Comparison of ENCODE assay signal across 8 cellular contexts in genomic region chr21:43361127-43361492, GRCh38.
DNase-seq lines count a peak whose midpoint lies in the region; ATAC-seq and TF ChIP-seq lines count a peak whose summit lies in the region.

No MANE protein-coding gene starts in this region.

- H3K27me3 Mint-ChIP-seq in CD4-positive, alpha-beta T cell: no peaks in the 10 kb centered on the region
- H3K27me3 Mint-ChIP-seq in naive B cell: peaks cover 0 to 4% (median 0%) of the 10 kb centered on the region in 3 donors

- peak overlapping the region; percentile 76 for H3K4me3 Mint-ChIP-seq in CD4-positive, alpha-beta T cell
- H3K4me3 Mint-ChIP-seq in naive B cell: peak overlapping the region; percentile 67 to 93 (median 86)

- no peak for TF ChIP-seq POLR2A in breast epithelium (IDR thresholded peaks at IDR 0.05)

- H3K4me1 Mint-ChIP-seq in CD4-positive, alpha-beta T cell (ENCODE audit: low read depth): peaks cover 24% of the 10 kb centered on the region
- peaks cover 33 to 57% (median 45%) of the 10 kb centered on the region in 3 donors for H3K4me1 Mint-ChIP-seq in naive B cell

- no peak for ATAC-seq in CD4-positive, alpha-beta T cell (ENCODE audit: poor library complexity)
- ATAC-seq in naive B cell (ENCODE audit: low read depth in 2 of 2) (peak in 1 of 2 donors; percentile 4), HG02798 (IDR thresholded peaks at IDR 0.05; ENCODE audit: poor library complexity, unreplicated experiment) (no peak)

- no peak for TF ChIP-seq CTCF in CD4-positive, alpha-beta T cell (IDR thresholded peaks at IDR 0.05)
- TF ChIP-seq CTCF in breast epithelium (IDR thresholded peaks at IDR 0.05): no peak

- POLR2A ChIA-PET in CD4-positive, alpha-beta T cell (lab: Charles Lee): no interaction called here

- peak overlapping the region; percentile 94 for H3K27ac Mint-ChIP-seq in CD4-positive, alpha-beta T cell
- peak overlapping the region; percentile 96 to 100 (median 100) for H3K27ac Mint-ChIP-seq in naive B cell

- no peaks in the 10 kb centered on the region for H3K27me3 ChIP-seq in CD4-positive, alpha-beta T cell (ENCODE audit: control insufficient read depth, insufficient read depth, low read length)
- H3K27me3 ChIP-seq in breast epithelium: peaks cover 0 to 3% of the 10 kb centered on the region in 2 donors

- H3K36me3 Mint-ChIP-seq in CD4-positive, alpha-beta T cell (ENCODE audit: low read depth): no peaks in the 10 kb centered on the region
- no peaks in the 10 kb centered on the region for H3K36me3 Mint-ChIP-seq in naive B cell

- no peaks in the 10 kb centered on the region for H3K9me3 Mint-ChIP-seq in CD4-positive, alpha-beta T cell
- H3K9me3 Mint-ChIP-seq in naive B cell: no peaks in the 10 kb centered on the region

- no peaks in the 10 kb centered on the region for H3K9me3 ChIP-seq in CD4-positive, alpha-beta T cell (ENCODE audit: control insufficient read depth, low read length)
- H3K9me3 ChIP-seq in breast epithelium: no peaks in the 10 kb centered on the region

- peak overlapping the region in 2 of 3 donors; percentile 27 to 58 for H3K4me3 ChIP-seq in breast epithelium

- intact Hi-C loops in CD4-positive, alpha-beta T cell (cut with DNase I, micrococcal nuclease): no loop called here
- intact Hi-C loops in breast epithelium (cut with DNase I; ENCODE audit: low total_unique reads): no loop called here

- peak overlapping the region; percentile 90 for H3K27ac ChIP-seq in CD4-positive, alpha-beta T cell (ENCODE audit: low read depth, low read length)
- H3K27ac ChIP-seq in breast epithelium: peak overlapping the region; percentile 86 to 94

- peak in 2 of 10 experiments; percentile 12 to 22 for DNase-seq in CD4-positive, alpha-beta T cell
- DNase-seq in LHCN-M2 (ENCODE audit: low read depth): peak; percentile 55
- DNase-seq in breast epithelium (ENCODE audit: low spot score in 2 of 2): peak in 1 of 2 donors; percentile 60
- DNase-seq in naive B cell: peak; percentile 46
- no peak for DNase-seq in cortex of kidney (lab: John Stamatoyannopoulos, UW)
- no peak for DNase-seq in pons (ENCODE audit: low spot score)
- no peak for DNase-seq in UCSD-AML1 (lab: John Stamatoyannopoulos, UW; ENCODE audit: unreplicated experiment)

- CTCF ChIA-PET in CD4-positive, alpha-beta T cell (lab: Charles Lee): no interaction called here

- H3K36me3 ChIP-seq in breast epithelium: no peaks in the 10 kb centered on the region

- H3K4me1 ChIP-seq in breast epithelium: peaks cover 4 to 17% of the 10 kb centered on the region in 2 donors

Comparison
In these comparisons a context has a peak if more than half of its experiments do, and no peak if none do; other contexts are left out.
1. DNase-seq: peak in LHCN-M2 (single experiment) and naive B cell (single experiment); none in cortex of kidney (single experiment), pons (single experiment) and UCSD-AML1 (single experiment).